ENCODE assay signal across 35 cellular contexts in genomic region chr4:160296476-160296875, GRCh38.
"Had no signal": no experiment of that assay in that cellular context is flagged by ENCODE, and none has a peak within 500 bp of the region (broad histone marks: within the 10 kb centered on the region; RNA-seq: fewer than 3 reads in every experiment).

No MANE protein-coding gene starts in this region.

- DNase-seq: Karpas-422, Kasumi-1, MG63, MM.1S, MV-4-11, NCI-H1048, NCI-H1092, NCI-H1092 treated with DMSO at 0.1 percent for 48 hours, NCI-H1105, NCI-H1105 treated with DMSO at 0.1 percent for 48 hours, NCI-H1417, NCI-H1417 treated with DMSO at 0.1 percent for 48 hours, NCI-H1436, NCI-H1436 treated with DMSO at 0.1 percent for 48 hours, NCI-H146, NCI-H1694, NCI-H1694 treated with DMSO at 0.1 percent for 48 hours, NCI-H187, NCI-H187 treated with DMSO at 0.1 percent for 48 hours, NCI-H1930, NCI-H2029, NCI-H2029 treated with DMSO at 0.1 percent for 48 hours, NCI-H2081, NCI-H2081 treated with DMSO at 0.1 percent for 48 hours, NCI-H2107, NCI-H2171, NCI-H2171 treated with DMSO at 0.1 percent for 48 hours, NCI-H2227 treated with DMSO at 0.1 percent for 48 hours, NCI-H226, NCI-H345, NCI-H446, NCI-H446 treated with DMSO at 0.1 percent for 48 hours, NCI-H510A, NCI-H510A treated with DMSO at 0.1 percent for 48 hours had no signal

- H3K36me3 ChIP-seq: MG63 had no signal

- H3K9me3 ChIP-seq: MG63 had no signal

- H3K27me3 ChIP-seq: MG63 had no signal

- H3K4me3 ChIP-seq: MG63 had no signal

- H3K27ac ChIP-seq: KMS-11 had no signal
